In genomic region chr1:245648749-245649517, GRCh38 we compare ENCODE assay signal across 1 cellular context.
TF ChIP-seq lines count a peak whose summit lies in the region.

No MANE protein-coding gene starts in this region.

TF ChIP-seq in GM23338, 12 proteins besides CTCF, POLR2A, EP300 and RAD21 (continued from another document):
- no peak for TF ChIP-seq ZNF462 (CRISPR knock-in tag; IDR thresholded peaks at IDR 0.05)
- TF ChIP-seq JUNB (IDR thresholded peaks at IDR 0.05; ENCODE audit: unreplicated experiment): no peak
- no peak for TF ChIP-seq REST (IDR thresholded peaks at IDR 0.05; ENCODE audit: unreplicated experiment)
- no peak for TF ChIP-seq NANOG (IDR thresholded peaks at IDR 0.05; ENCODE audit: borderline replicate concordance)
